Comparison of ENCODE assay signal across 10 cellular contexts in the genomic region with DNA sequence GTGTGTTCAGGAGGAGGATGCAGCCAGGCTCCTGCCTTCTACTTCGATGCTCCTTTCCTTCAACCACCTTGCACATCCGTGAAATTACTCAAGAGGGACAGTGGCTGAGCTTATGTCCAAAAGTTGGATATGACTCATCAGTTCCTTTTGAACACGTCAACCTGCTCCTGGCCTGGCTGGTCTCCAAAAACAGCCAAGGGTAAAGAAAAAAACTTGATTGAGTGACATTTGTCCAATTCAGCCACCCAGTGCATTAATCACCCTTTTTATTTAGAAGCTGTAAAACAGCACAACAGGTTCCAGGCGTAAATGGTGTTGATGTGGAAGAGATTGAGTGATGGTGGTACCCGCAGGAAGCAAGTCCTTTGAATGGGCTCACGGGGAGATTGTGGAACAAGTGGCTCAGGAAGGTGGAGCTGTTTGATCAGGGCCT.
DNase-seq lines count a peak whose midpoint lies in the region; ATAC-seq, FAIRE-seq and TF ChIP-seq lines count a peak whose summit lies in the region.
"Had no signal": no experiment of that assay in that cellular context is flagged by ENCODE, and none has a peak within 500 bp of the region (broad histone marks: within the 10 kb centered on the region; RNA-seq: fewer than 3 reads in every experiment).

No MANE protein-coding gene starts in this region.

- H3K36me3 Mint-ChIP-seq in nephron progenitor cell (ENCODE audit: low read depth) = peaks cover 4% of the 10 kb centered on the region

- no peak overlapping the region for H3K9ac ChIP-seq in keratinocyte (ENCODE audit: control insufficient read depth, extremely low read depth, insufficient read depth, low read length)
- H3K9ac ChIP-seq: parathyroid adenoma had no signal

- H2AFZ ChIP-seq in keratinocyte (ENCODE audit: control insufficient read depth, low read length) = no peak overlapping the region
- H2AFZ ChIP-seq: parathyroid adenoma had no signal

- H3K4me3 Mint-ChIP-seq in nephron progenitor cell = no peak overlapping the region

- H3K27me3 ChIP-seq in keratinocyte (ENCODE audit: control insufficient read depth, extremely low read depth, insufficient read depth, low read length) = no peaks in the 10 kb centered on the region

- no peaks in the 10 kb centered on the region for H3K79me2 ChIP-seq in keratinocyte (ENCODE audit: control insufficient read depth, insufficient read depth, low read length)
- H3K79me2 ChIP-seq: parathyroid adenoma had no signal

- intact Hi-C loops in sciatic nerve (cut with DNase I) = no loop called here

- no peak for ATAC-seq in sciatic nerve
- no peak for ATAC-seq in HG03378 (IDR thresholded peaks at IDR 0.05; ENCODE audit: unreplicated experiment)
- no peak for ATAC-seq in activated CD4-positive, CD25-positive, alpha-beta regulatory T cell treated with anti-CD3 and anti-CD28 coated beads, Interleukin-2, amount 50 U/mL, for 24 hours

- no peak overlapping the region for H3K27ac Mint-ChIP-seq in nephron progenitor cell

- no peak overlapping the region for H3K4me2 ChIP-seq in keratinocyte (ENCODE audit: control insufficient read depth, extremely low read depth, insufficient read depth, low read depth, low read length)

- H3K9me1 ChIP-seq in keratinocyte (ENCODE audit: control insufficient read depth, extremely low read depth, insufficient read depth, low read length) = no peaks in the 10 kb centered on the region

- POLR2A ChIA-PET in RWPE1 (lab: Yijun Ruan, JAX; ENCODE audit: low non-redundant PET) = no interaction called here

- no peaks in the 10 kb centered on the region for H3K36me3 ChIP-seq in keratinocyte (ENCODE audit: control insufficient read depth in 2 of 2, extremely low read depth in 1 of 2, insufficient read depth in 2 of 2, low read length in 2 of 2)

- peaks cover 12% of the 10 kb centered on the region for H3K4me1 Mint-ChIP-seq in nephron progenitor cell

- no peaks in the 10 kb centered on the region for H3K9me3 ChIP-seq in keratinocyte (ENCODE audit: control insufficient read depth, low read depth, low read length)

- dilution Hi-C loops in keratinocyte (cut with MboI; ENCODE audit: extremely low pct_ligation_motif_present, low sequenced_read_pairs) = no loop called here

- H4K20me1 ChIP-seq in keratinocyte (ENCODE audit: control insufficient read depth, extremely low read depth, insufficient read depth, low read length) = no peaks in the 10 kb centered on the region

- H3K27me3 Mint-ChIP-seq in nephron progenitor cell (ENCODE audit: low read depth, poor library complexity) = no peaks in the 10 kb centered on the region

- CTCF ChIA-PET in RWPE1 (lab: Yijun Ruan, JAX) = interaction anchor here (0.6 to 0.7 kb wide), 2 partner anchors 24 to 419 kb away, joined by 3 read pairs; no protein-coding TSS in a partner anchor

- H3K27ac ChIP-seq in RWPE1 (peak overlapping the region; percentile 74), keratinocyte (ENCODE audit: control insufficient read depth, insufficient read depth, low read length) (no peak overlapping the region)
- H3K27ac ChIP-seq: parathyroid adenoma had no signal

- no peaks in the 10 kb centered on the region for H3K9me3 Mint-ChIP-seq in nephron progenitor cell

- peak; percentile 74 for DNase-seq in DMS153 treated with DMSO at 0.1 percent for 48 hours (lab: John Stamatoyannopoulos, UW; ENCODE audit: unreplicated experiment)
- peak; percentile 47 for DNase-seq in HPDE6-E6E7 (ENCODE audit: extremely low spot score)
- DNase-seq in RWPE1 (ENCODE audit: low spot score) = peak; percentile 73
- DNase-seq in keratinocyte (ENCODE audit: low read depth, low spot score) = peak; percentile 56
- DNase-seq in sciatic nerve (ENCODE audit: low spot score) = no peak
- no peak for DNase-seq in nephron progenitor cell

- H3K4me3 ChIP-seq in keratinocyte (ENCODE audit: control insufficient read depth in 2 of 3, extremely low read depth in 1 of 3, insufficient read depth in 2 of 3, low read depth in 1 of 3, low read length in 3 of 3) = no peak overlapping the region

- peak; percentile 67 for FAIRE-seq in keratinocyte (lab: Jason Lieb, UNC)
- FAIRE-seq: TTC549 had no signal

- TF ChIP-seq CTCF in RWPE1 (conservative IDR thresholded peaks at IDR 0.05; ENCODE audit: low read depth) (no peak), keratinocyte (optimal IDR thresholded peaks at IDR 0.05 in 1 of 3, IDR thresholded peaks at IDR 0.05 in 1 of 3, conservative IDR thresholded peaks at IDR 0.05 in 1 of 3; ENCODE audit: extremely low read depth in 1 of 3, insufficient read depth in 2 of 3, low read length in 3 of 3) (no peak), nephron progenitor cell (IDR thresholded peaks at IDR 0.05) (no peak)

- H3K4me1 ChIP-seq in keratinocyte (ENCODE audit: control insufficient read depth, extremely low read depth, insufficient read depth, low read length) = peaks cover 16% of the 10 kb centered on the region

Comparison
In these comparisons a context has a peak if more than half of its experiments do, and no peak if none do; other contexts are left out.
1. DNase-seq: peak in DMS153 treated with DMSO at 0.1 percent for 48 hours (single experiment), HPDE6-E6E7 (single experiment), RWPE1 (single experiment) and keratinocyte (single experiment); none in sciatic nerve (single experiment) and nephron progenitor cell (single experiment).